16 cellular contexts compared by ENCODE assay signal in genomic region chr4:83369825-83370639, GRCh38. TPM values are rescaled to one million over a fixed set of nuclear protein-coding genes. Genes with fewer than 3 reads are reported as not detected.
A peak's percentile ranks its signal among the peaks of the same experiment; 100 is the strongest.
DNase-seq lines count a peak whose midpoint lies in the region; ATAC-seq and TF ChIP-seq lines count a peak whose summit lies in the region.
"Had no signal": no experiment of that assay in that cellular context is flagged by ENCODE, and none has a peak within 500 bp of the region (broad histone marks: within the 10 kb centered on the region; RNA-seq: fewer than 3 reads in every experiment).

No MANE protein-coding gene starts in this region.

- DNase-seq in Kasumi-1 (lab: John Stamatoyannopoulos, UW) (peak; percentile 29 to 35), left lung (no peak), T-helper 9 cell (no peak), hepatic stellate cell (ENCODE audit: low spot score) (no peak)
- DNase-seq in effector CD4-positive, alpha-beta T cell = no peak
- DNase-seq: activated T-cell treated with anti-CD3 and anti-CD28 coated beads, Interleukin-2, amount 50 U/mL, for 72 hours; BE2C; body of pancreas; effector memory CD8-positive, alpha-beta T cell; SHP77; stimulated activated CD4-positive, alpha-beta T cell treated with anti-CD3 and anti-CD28 coated beads, Interleukin-2, amount 100 ng/mL, for 48 hours; stimulated activated naive CD4-positive, alpha-beta T cell treated with Interleukin-2 at 50 U/mL for 16 hours had no signal

- no peak overlapping the region for H3K4me3 Mint-ChIP-seq in activated T-helper 17 cell treated with anti-CD3 and anti-CD28 coated beads, Interleukin-2, amount 50 U/mL, for 72 hours
- H3K4me3 Mint-ChIP-seq: activated T-cell treated with anti-CD3 and anti-CD28 coated beads, Interleukin-2, amount 50 U/mL, for 72 hours; effector memory CD8-positive, alpha-beta T cell had no signal

- H3K9me3 Mint-ChIP-seq in activated T-helper 17 cell treated with anti-CD3 and anti-CD28 coated beads, Interleukin-2, amount 50 U/mL, for 72 hours = no peaks in the 10 kb centered on the region
- H3K9me3 Mint-ChIP-seq: activated T-cell treated with anti-CD3 and anti-CD28 coated beads, Interleukin-2, amount 50 U/mL, for 72 hours; effector memory CD8-positive, alpha-beta T cell had no signal

- H3K27ac ChIP-seq in BLaER1 (no peak overlapping the region; the same call in 1 of the 2 replicates), left lung (no peak overlapping the region)
- H3K27ac ChIP-seq: body of pancreas, parathyroid adenoma had no signal

- peaks cover 7% of the 10 kb centered on the region for H3K27me3 Mint-ChIP-seq in activated T-helper 17 cell treated with anti-CD3 and anti-CD28 coated beads, Interleukin-2, amount 50 U/mL, for 72 hours

- peaks cover 12% of the 10 kb centered on the region for H3K9me3 ChIP-seq in BLaER1
- H3K9me3 ChIP-seq in left lung = no peaks in the 10 kb centered on the region
- H3K9me3 ChIP-seq: BE2C, body of pancreas had no signal

- H3K27ac Mint-ChIP-seq in activated T-helper 17 cell treated with anti-CD3 and anti-CD28 coated beads, Interleukin-2, amount 50 U/mL, for 72 hours = no peak overlapping the region
- H3K27ac Mint-ChIP-seq: activated T-cell treated with anti-CD3 and anti-CD28 coated beads, Interleukin-2, amount 50 U/mL, for 72 hours; effector memory CD8-positive, alpha-beta T cell had no signal

- no peaks in the 10 kb centered on the region for H3K36me3 Mint-ChIP-seq in activated T-helper 17 cell treated with anti-CD3 and anti-CD28 coated beads, Interleukin-2, amount 50 U/mL, for 72 hours (ENCODE audit: low read depth)

- H3K4me2 ChIP-seq in BLaER1 = peak overlapping the region; percentile 37

- H3K27me3 ChIP-seq in BLaER1 (no peaks in the 10 kb centered on the region), left lung (no peaks in the 10 kb centered on the region)
- H3K27me3 ChIP-seq: BE2C, body of pancreas had no signal

- H3K4me1 ChIP-seq in BLaER1 (peaks cover 32% of the 10 kb centered on the region), left lung (peaks cover 0 to 11% of the 10 kb centered on the region in 2 donors)
- H3K4me1 ChIP-seq: BE2C, body of pancreas, parathyroid adenoma had no signal

- TF ChIP-seq CTCF in left lung (IDR thresholded peaks at IDR 0.05) = no peak

- no peaks in the 10 kb centered on the region for H3K4me1 Mint-ChIP-seq in activated T-helper 17 cell treated with anti-CD3 and anti-CD28 coated beads, Interleukin-2, amount 50 U/mL, for 72 hours

- no peak overlapping the region for H3K4me3 ChIP-seq in BLaER1
- no peak overlapping the region for H3K4me3 ChIP-seq in left lung
- H3K4me3 ChIP-seq: body of pancreas had no signal

- intact Hi-C loops in left lung (cut with DNase I) = no loop called here

- no peaks in the 10 kb centered on the region for H4K20me1 ChIP-seq in BLaER1

- no peaks in the 10 kb centered on the region for H3K36me3 ChIP-seq in BLaER1
- no peaks in the 10 kb centered on the region for H3K36me3 ChIP-seq in left lung
- H3K36me3 ChIP-seq: BE2C had no signal

- peak; percentile 24 for ATAC-seq in activated T-helper 17 cell treated with anti-CD3 and anti-CD28 coated beads, Interleukin-2, amount 50 U/mL, for 72 hours (replicated peaks)
- ATAC-seq in left lung (peak; percentile 35), GM18867 (IDR thresholded peaks at IDR 0.05; ENCODE audit: unreplicated experiment) (no peak)
- ATAC-seq: body of pancreas; effector memory CD8-positive, alpha-beta T cell had no signal

- H3K9ac ChIP-seq in BLaER1 = no peak overlapping the region
- H3K9ac ChIP-seq: parathyroid adenoma had no signal

RNA-seq across cellular contexts. Expression of gene HPSE, which starts 35.4 kb away (rescaled TPM):
- total RNA-seq in activated T-helper 17 cell treated with anti-CD3 and anti-CD28 coated beads, Interleukin-2, amount 50 U/mL, for 72 hours = 10 to 100 TPM; 12.3 to 13.7 TPM
- total RNA-seq in left lung = 10 to 100 TPM in 1 of 2 donors, 1 to 10 TPM in 1; 6.5 to 19.2 TPM

Comparison
In these comparisons a context has a peak if more than half of its experiments do, and no peak if none do; other contexts are left out.
1. DNase-seq: peak in Kasumi-1 (2 of 2); none in left lung (0 of 2), T-helper 9 cell (single experiment), hepatic stellate cell (single experiment) and effector CD4-positive, alpha-beta T cell (single experiment).